In the genomic region with DNA sequence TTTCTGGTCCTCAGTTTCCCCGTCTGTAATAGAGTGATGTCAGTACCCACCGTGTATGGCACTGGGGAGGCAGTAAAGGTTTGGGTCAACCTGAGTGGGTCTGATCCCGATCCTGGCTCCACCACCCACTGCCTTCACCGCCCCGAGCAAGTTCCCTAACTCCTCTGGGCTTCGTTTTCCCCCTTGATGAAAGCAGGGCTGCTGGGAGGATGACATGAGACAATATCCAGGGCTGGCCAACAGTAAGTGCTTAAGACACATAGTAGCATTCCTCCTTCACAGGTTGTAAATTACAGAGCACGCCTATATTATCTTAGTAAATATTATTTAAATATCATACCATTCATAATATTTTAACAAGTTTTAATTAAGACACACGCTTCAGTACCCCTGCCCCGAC, we compare ENCODE assay signal across 9 cellular contexts. TPM values are rescaled to one million over a fixed set of nuclear protein-coding genes. Genes with fewer than 3 reads are reported as not detected.
DNase-seq lines count a peak whose midpoint lies in the region; ATAC-seq, FAIRE-seq and TF ChIP-seq lines count a peak whose summit lies in the region.
"Had no signal": no experiment of that assay in that cellular context is flagged by ENCODE, and none has a peak within 500 bp of the region (broad histone marks: within the 10 kb centered on the region; RNA-seq: fewer than 3 reads in every experiment).

No MANE protein-coding gene starts in this region.

- H3K9me3 ChIP-seq in endothelial cell of umbilical vein (replicated peaks; ENCODE audit: control insufficient read depth, insufficient read depth, low read length), result no peaks in the 10 kb centered on the region
- no peaks in the 10 kb centered on the region for H3K9me3 ChIP-seq in neuronal stem cell (replicated peaks in 1 of 2; ENCODE audit: control insufficient read depth in 2 of 2, insufficient read depth in 1 of 2, low read depth in 1 of 2, low read length in 2 of 2)

- TF ChIP-seq CTCF in AG09309 (IDR thresholded peaks at IDR 0.05; ENCODE audit: control insufficient read depth, insufficient read depth, low read depth, low read length, missing control alignments) (no peak), endothelial cell of umbilical vein (IDR thresholded peaks at IDR 0.05; ENCODE audit: extremely low read depth in 1 of 2, insufficient read depth in 1 of 2, low read depth in 1 of 2, low read length in 2 of 2) (no peak)

- H3K4me2 ChIP-seq in endothelial cell of umbilical vein (ENCODE audit: insufficient read depth, low read length), result peak overlapping the region; percentile 14
- peak overlapping the region; percentile 67 for H3K4me2 ChIP-seq in neuronal stem cell (ENCODE audit: insufficient read depth, low read length, poor library complexity, severe bottlenecking)

- ATAC-seq in GM21423 (IDR thresholded peaks at IDR 0.05; ENCODE audit: unreplicated experiment) (no peak), HG02981 (IDR thresholded peaks at IDR 0.05; ENCODE audit: unreplicated experiment) (no peak)

- H3K4me1 ChIP-seq in endothelial cell of umbilical vein (ENCODE audit: control insufficient read depth, extremely low read depth, insufficient read depth, low read length), result peaks cover 19% of the 10 kb centered on the region
- H3K4me1 ChIP-seq in neuronal stem cell (ENCODE audit: control insufficient read depth in 2 of 2, insufficient read depth in 1 of 2, low read depth in 1 of 2, low read length in 2 of 2), result peaks cover 0 to 3% of the 10 kb centered on the region in 2 donors

- no peak for DNase-seq in AG09309 (ENCODE audit: low read depth)
- DNase-seq in NCI-H69 (lab: John Stamatoyannopoulos, UW), result peak; percentile 42
- no peak for DNase-seq in endothelial cell of umbilical vein (ENCODE audit: low read depth, low spot score)
- DNase-seq in neuronal stem cell (ENCODE audit: low spot score), result no peak
- no peak for DNase-seq in CD1c-positive myeloid dendritic cell (ENCODE audit: extremely low spot score)
- DNase-seq in midbrain (lab: John Stamatoyannopoulos, UW), result no peak

- H3K18ac ChIP-seq in neuronal stem cell (ENCODE audit: low read length), result no peak overlapping the region

- H3K9ac ChIP-seq in endothelial cell of umbilical vein (replicated peaks; ENCODE audit: extremely low read depth, insufficient read depth, low read length), result no peak overlapping the region
- H3K9ac ChIP-seq in neuronal stem cell (ENCODE audit: low read depth, low read length, poor library complexity), result no peak overlapping the region

- no peak overlapping the region for H2AK5ac ChIP-seq in neuronal stem cell (ENCODE audit: low read depth, low read length)

- TF ChIP-seq POLR2A in endothelial cell of umbilical vein (IDR thresholded peaks at IDR 0.05; ENCODE audit: low read depth, low read length), result no peak

- no peak overlapping the region for H4K8ac ChIP-seq in neuronal stem cell (ENCODE audit: low read depth, low read length)

- H4K20me1 ChIP-seq in endothelial cell of umbilical vein (replicated peaks; ENCODE audit: control insufficient read depth, extremely low read depth, insufficient read depth, low read length), result no peaks in the 10 kb centered on the region

- H3K36me3 ChIP-seq in endothelial cell of umbilical vein (ENCODE audit: control insufficient read depth in 2 of 2, extremely low read depth in 1 of 2, insufficient read depth in 2 of 2, low read length in 2 of 2), result no peaks in the 10 kb centered on the region
- H3K36me3 ChIP-seq in neuronal stem cell (replicated peaks in 1 of 2; ENCODE audit: control insufficient read depth in 2 of 2, insufficient read depth in 2 of 2, low read length in 2 of 2), result no peaks in the 10 kb centered on the region

- peak; percentile 38 for FAIRE-seq in endothelial cell of umbilical vein (lab: Jason Lieb, UNC)

- H2BK12ac ChIP-seq in neuronal stem cell (ENCODE audit: low read length), result no peak overlapping the region

- H2AFZ ChIP-seq in endothelial cell of umbilical vein (ENCODE audit: low read depth, low read length), result peak overlapping the region; percentile 60
- no peak overlapping the region for H2AFZ ChIP-seq in neuronal stem cell (ENCODE audit: low read length)

- no peak overlapping the region for H2BK15ac ChIP-seq in neuronal stem cell (ENCODE audit: low read length)

- peak overlapping the region; percentile 46 for H3K4me3 ChIP-seq in AG09309 (ENCODE audit: control insufficient read depth, low read depth, low read length)
- peak overlapping the region in 1 of 3 experiments; percentile 28 for H3K4me3 ChIP-seq in endothelial cell of umbilical vein (replicated peaks in 1 of 3; ENCODE audit: insufficient read depth in 1 of 3, low read depth in 1 of 3, low read length in 3 of 3)
- H3K4me3 ChIP-seq in neuronal stem cell (ENCODE audit: low read length in 2 of 2), result no peak overlapping the region

- POLR2A ChIA-PET in endothelial cell of umbilical vein (lab: Charles Lee), result no interaction called here

- no peak overlapping the region for H3K14ac ChIP-seq in neuronal stem cell (ENCODE audit: low read length)

- CTCF ChIA-PET in endothelial cell of umbilical vein (lab: Charles Lee), result interaction anchor here (3.7 kb wide), 1 partner anchor 16 kb away, joined by 18 read pairs; no protein-coding TSS in a partner anchor

- H4K91ac ChIP-seq in neuronal stem cell (ENCODE audit: low read depth, low read length, poor library complexity), result no peak overlapping the region

- intact Hi-C loops in endothelial cell of umbilical vein (cut with micrococcal nuclease), result no loop called here

- no CpG with 5 or more reads among the region's 9 CpGs for WGBS in neuronal stem cell (ENCODE audit: extremely low coverage in 2 of 2, insufficient read length in 2 of 2, insufficient replicate concordance in 1 of 2), 2 donors

- H3K27ac ChIP-seq in endothelial cell of umbilical vein (ENCODE audit: insufficient read depth, low read depth, low read length) (no peak overlapping the region), neuronal stem cell (replicated peaks; ENCODE audit: low read length) (no peak overlapping the region)

- H3K9me1 ChIP-seq in endothelial cell of umbilical vein (replicated peaks; ENCODE audit: control insufficient read depth, extremely low read depth, insufficient read depth, low read length), result no peaks in the 10 kb centered on the region

- H3K79me1 ChIP-seq in neuronal stem cell (ENCODE audit: low read depth, low read length), result no peaks in the 10 kb centered on the region

- BruUV-seq in endothelial cell of umbilical vein (replicated peaks; lab: Mats Ljungman, UMichigan), result no TSS peak

- no peaks in the 10 kb centered on the region for H3K27me3 ChIP-seq in endothelial cell of umbilical vein (ENCODE audit: control insufficient read depth in 2 of 2, insufficient read depth in 2 of 2, low read length in 2 of 2)
- peaks cover 0 to 14% (median 2%) of the 10 kb centered on the region in 3 experiments for H3K27me3 ChIP-seq in neuronal stem cell (ENCODE audit: control insufficient read depth in 3 of 3, insufficient read depth in 3 of 3, low read depth in 1 of 3, low read length in 3 of 3)

- H2BK120ac ChIP-seq in neuronal stem cell (ENCODE audit: low read depth, low read length), result no peak overlapping the region

- no peak overlapping the region for H2BK5ac ChIP-seq in neuronal stem cell (ENCODE audit: low read length)

- H3K23ac ChIP-seq in neuronal stem cell (ENCODE audit: low read depth, low read length, poor library complexity), result no peak overlapping the region

- dilution Hi-C loops in endothelial cell of umbilical vein (cut with MboI; ENCODE audit: extremely low pct_ligation_motif_present, low sequenced_read_pairs), result no loop called here

- H3K79me2 ChIP-seq in endothelial cell of umbilical vein (ENCODE audit: control insufficient read depth, insufficient read depth, low read length), result no peaks in the 10 kb centered on the region

- no peak overlapping the region for H3K4ac ChIP-seq in neuronal stem cell (ENCODE audit: low read length)

TF ChIP-seq in endothelial cell of umbilical vein, 7 proteins besides CTCF, POLR2A, EP300 and RAD21:
- no peak for TF ChIP-seq GATA2 (IDR thresholded peaks at IDR 0.05; ENCODE audit: insufficient read depth, insufficient read length, low read depth, low read length)

RNA-seq across cellular contexts. Expression of a gene that starts 0.6 kb away (rescaled TPM):
- total RNA-seq in endothelial cell of umbilical vein, result 3.8 and 4.7 TPM in 2 replicates
- polyA plus RNA-seq in endothelial cell of umbilical vein, result 0.84 and 1.4 TPM in 2 replicates
- 2.0 and 3.0 TPM in 2 replicates for polyA plus RNA-seq in endothelial cell of umbilical vein (2011; cell fraction: cytosol; rRNA removed)
- polyA plus RNA-seq in endothelial cell of umbilical vein (2011; cell fraction: nucleus; rRNA removed), result 1.1 and 2.1 TPM in 2 replicates
- polyA plus RNA-seq in endothelial cell of umbilical vein (2012), result 3.8 and 8.1 TPM in 2 replicates
- 0.34 and 0.83 TPM in 2 replicates for polyA minus RNA-seq in endothelial cell of umbilical vein
- 15.7 TPM for polyA minus RNA-seq in endothelial cell of umbilical vein (2011; cell fraction: cytosol; rRNA and poly(A)+ RNA removed)
- 0.29 and 1.7 TPM in 2 replicates for polyA minus RNA-seq in endothelial cell of umbilical vein (2011; cell fraction: nucleus; rRNA and poly(A)+ RNA removed)
- 0.07 TPM for polyA plus RNA-seq in neuronal stem cell (2013, experiment 1 of 2)
- polyA plus RNA-seq in neuronal stem cell (2013, experiment 2 of 2), result 0.06 TPM
- polyA plus RNA-seq: neural cell had no signal

RNA-seq across cellular contexts. Expression of a gene that starts 51.2 kb away (rescaled TPM):
- total RNA-seq in endothelial cell of umbilical vein, result 130 and 135 TPM in 2 replicates
- polyA plus RNA-seq in endothelial cell of umbilical vein, result 20.2 and 36.8 TPM in 2 replicates
- polyA plus RNA-seq in endothelial cell of umbilical vein (2011; cell fraction: cytosol; rRNA removed), result 64.9 and 85.2 TPM in 2 replicates
- polyA plus RNA-seq in endothelial cell of umbilical vein (2011; cell fraction: nucleus; rRNA removed), result 31.1 and 55.5 TPM in 2 replicates
- 161 and 284 TPM in 2 replicates for polyA plus RNA-seq in endothelial cell of umbilical vein (2012)
- 86.2 and 99.6 TPM in 2 replicates for polyA minus RNA-seq in endothelial cell of umbilical vein
- polyA minus RNA-seq in endothelial cell of umbilical vein (2011; cell fraction: cytosol; rRNA and poly(A)+ RNA removed), result 125 TPM
- 12.5 and 21.0 TPM in 2 replicates for polyA minus RNA-seq in endothelial cell of umbilical vein (2011; cell fraction: nucleus; rRNA and poly(A)+ RNA removed)
- polyA plus RNA-seq in neuronal stem cell (2013, experiment 1 of 2), result 36.7 TPM
- 33.0 TPM for polyA plus RNA-seq in neuronal stem cell (2013, experiment 2 of 2)

RNA-seq across cellular contexts. Expression of a gene that starts 51.8 kb away (rescaled TPM):
- 60.7 and 63.1 TPM in 2 replicates for total RNA-seq in endothelial cell of umbilical vein
- polyA plus RNA-seq in endothelial cell of umbilical vein, result 27.8 and 28.6 TPM in 2 replicates
- 33.2 and 33.3 TPM in 2 replicates for polyA plus RNA-seq in endothelial cell of umbilical vein (2011; cell fraction: cytosol; rRNA removed)
- 21.0 and 26.0 TPM in 2 replicates for polyA plus RNA-seq in endothelial cell of umbilical vein (2011; cell fraction: nucleus; rRNA removed)
- 60.6 and 80.7 TPM in 2 replicates for polyA plus RNA-seq in endothelial cell of umbilical vein (2012)
- polyA minus RNA-seq in endothelial cell of umbilical vein, result 37.5 and 41.0 TPM in 2 replicates
- 39.0 TPM for polyA minus RNA-seq in endothelial cell of umbilical vein (2011; cell fraction: cytosol; rRNA and poly(A)+ RNA removed)
- 61.0 and 63.1 TPM in 2 replicates for polyA minus RNA-seq in endothelial cell of umbilical vein (2011; cell fraction: nucleus; rRNA and poly(A)+ RNA removed)
- polyA plus RNA-seq in neuronal stem cell (2013, experiment 1 of 2), result 42.4 TPM
- polyA plus RNA-seq in neuronal stem cell (2013, experiment 2 of 2), result 42.0 TPM
